Comparison of ENCODE assay signal across 1 cellular context in the genomic region with DNA sequence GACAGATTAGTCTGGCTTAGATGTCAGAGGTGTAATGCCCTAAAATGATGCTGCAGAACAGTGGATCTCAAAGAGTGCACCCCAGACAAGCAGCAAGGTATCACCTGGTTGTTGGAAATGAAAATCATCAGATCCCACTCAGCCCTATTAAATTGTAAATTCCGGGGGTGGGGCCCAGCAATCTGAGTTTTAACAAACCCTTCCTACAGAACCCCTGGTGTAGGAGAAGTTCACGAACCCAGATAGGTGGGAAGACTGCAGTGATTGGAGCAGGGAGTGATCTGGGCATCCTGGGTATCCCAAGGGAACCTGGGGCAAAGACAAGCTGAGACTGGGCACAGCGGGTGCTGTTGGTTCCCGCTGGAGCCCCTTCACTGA.
TF ChIP-seq lines count a peak whose summit lies in the region.

No MANE protein-coding gene starts in this region.

TF ChIP-seq in GM23338, 12 proteins besides CTCF, POLR2A, EP300 and RAD21 (continued from another document):
- TF ChIP-seq, protein P1, sequence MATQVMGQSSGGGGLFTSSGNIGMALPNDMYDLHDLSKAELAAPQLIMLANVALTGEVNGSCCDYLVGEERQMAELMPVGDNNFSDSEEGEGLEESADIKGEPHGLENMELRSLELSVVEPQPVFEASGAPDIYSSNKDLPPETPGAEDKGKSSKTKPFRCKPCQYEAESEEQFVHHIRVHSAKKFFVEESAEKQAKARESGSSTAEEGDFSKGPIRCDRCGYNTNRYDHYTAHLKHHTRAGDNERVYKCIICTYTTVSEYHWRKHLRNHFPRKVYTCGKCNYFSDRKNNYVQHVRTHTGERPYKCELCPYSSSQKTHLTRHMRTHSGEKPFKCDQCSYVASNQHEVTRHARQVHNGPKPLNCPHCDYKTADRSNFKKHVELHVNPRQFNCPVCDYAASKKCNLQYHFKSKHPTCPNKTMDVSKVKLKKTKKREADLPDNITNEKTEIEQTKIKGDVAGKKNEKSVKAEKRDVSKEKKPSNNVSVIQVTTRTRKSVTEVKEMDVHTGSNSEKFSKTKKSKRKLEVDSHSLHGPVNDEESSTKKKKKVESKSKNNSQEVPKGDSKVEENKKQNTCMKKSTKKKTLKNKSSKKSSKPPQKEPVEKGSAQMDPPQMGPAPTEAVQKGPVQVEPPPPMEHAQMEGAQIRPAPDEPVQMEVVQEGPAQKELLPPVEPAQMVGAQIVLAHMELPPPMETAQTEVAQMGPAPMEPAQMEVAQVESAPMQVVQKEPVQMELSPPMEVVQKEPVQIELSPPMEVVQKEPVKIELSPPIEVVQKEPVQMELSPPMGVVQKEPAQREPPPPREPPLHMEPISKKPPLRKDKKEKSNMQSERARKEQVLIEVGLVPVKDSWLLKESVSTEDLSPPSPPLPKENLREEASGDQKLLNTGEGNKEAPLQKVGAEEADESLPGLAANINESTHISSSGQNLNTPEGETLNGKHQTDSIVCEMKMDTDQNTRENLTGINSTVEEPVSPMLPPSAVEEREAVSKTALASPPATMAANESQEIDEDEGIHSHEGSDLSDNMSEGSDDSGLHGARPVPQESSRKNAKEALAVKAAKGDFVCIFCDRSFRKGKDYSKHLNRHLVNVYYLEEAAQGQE (IDR thresholded peaks at IDR 0.05; ENCODE audit: unreplicated experiment) = no peak
- TF ChIP-seq ZNF331 (CRISPR knock-in tag; IDR thresholded peaks at IDR 0.05; ENCODE audit: low read depth) = no peak
- TF ChIP-seq ZNF114 (CRISPR knock-in tag; IDR thresholded peaks at IDR 0.05) = no peak
- no peak for TF ChIP-seq CREB1 (CRISPR knock-in tag; IDR thresholded peaks at IDR 0.05; ENCODE audit: low read depth)
- TF ChIP-seq EZH2phosphoT487 (IDR thresholded peaks at IDR 0.05; ENCODE audit: unreplicated experiment) = no peak
- no peak for TF ChIP-seq JUNB (IDR thresholded peaks at IDR 0.05; ENCODE audit: unreplicated experiment)
- no peak for TF ChIP-seq STAT1 (IDR thresholded peaks at IDR 0.05; ENCODE audit: unreplicated experiment)
- no peak for TF ChIP-seq EZH2 (IDR thresholded peaks at IDR 0.05; ENCODE audit: low read depth, unreplicated experiment)
- TF ChIP-seq, protein P2, sequence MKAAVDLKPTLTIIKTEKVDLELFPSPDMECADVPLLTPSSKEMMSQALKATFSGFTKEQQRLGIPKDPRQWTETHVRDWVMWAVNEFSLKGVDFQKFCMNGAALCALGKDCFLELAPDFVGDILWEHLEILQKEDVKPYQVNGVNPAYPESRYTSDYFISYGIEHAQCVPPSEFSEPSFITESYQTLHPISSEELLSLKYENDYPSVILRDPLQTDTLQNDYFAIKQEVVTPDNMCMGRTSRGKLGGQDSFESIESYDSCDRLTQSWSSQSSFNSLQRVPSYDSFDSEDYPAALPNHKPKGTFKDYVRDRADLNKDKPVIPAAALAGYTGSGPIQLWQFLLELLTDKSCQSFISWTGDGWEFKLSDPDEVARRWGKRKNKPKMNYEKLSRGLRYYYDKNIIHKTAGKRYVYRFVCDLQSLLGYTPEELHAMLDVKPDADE (IDR thresholded peaks at IDR 0.05) = no peak
- no peak for TF ChIP-seq NANOG (IDR thresholded peaks at IDR 0.05; ENCODE audit: borderline replicate concordance)
